1 cellular context compared by ENCODE assay signal in the genomic region with DNA sequence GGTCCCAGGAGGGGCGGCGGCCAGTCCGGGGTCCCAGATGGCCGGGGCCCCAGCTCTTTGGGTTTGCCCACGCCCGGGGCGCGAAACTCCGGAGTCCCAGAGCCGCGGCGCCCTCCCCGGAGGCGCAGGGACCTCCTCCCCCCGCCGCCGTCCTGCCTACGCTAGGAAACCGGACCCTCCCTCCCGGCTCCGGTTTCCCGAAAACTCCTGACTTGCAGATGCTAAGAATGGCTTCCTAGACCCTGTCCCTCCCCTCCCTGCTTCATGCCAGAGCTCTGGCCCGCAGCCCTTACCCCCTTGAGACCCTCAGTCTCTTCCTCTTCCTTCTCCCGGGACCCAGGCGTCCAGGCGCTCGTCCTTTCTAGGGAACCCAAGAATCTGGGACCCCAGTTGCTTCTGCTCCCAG.
TF ChIP-seq lines count a peak whose summit lies in the region.

No MANE protein-coding gene starts in this region.

TF ChIP-seq in endothelial cell of umbilical vein, 7 proteins besides CTCF, POLR2A, EP300 and RAD21 (continued from another document):
- no peak for TF ChIP-seq POLR2AphosphoS5 (IDR thresholded peaks at IDR 0.05; ENCODE audit: insufficient read depth, low read depth, low read length)
